ENCODE assay signal across 19 cellular contexts in the genomic region with DNA sequence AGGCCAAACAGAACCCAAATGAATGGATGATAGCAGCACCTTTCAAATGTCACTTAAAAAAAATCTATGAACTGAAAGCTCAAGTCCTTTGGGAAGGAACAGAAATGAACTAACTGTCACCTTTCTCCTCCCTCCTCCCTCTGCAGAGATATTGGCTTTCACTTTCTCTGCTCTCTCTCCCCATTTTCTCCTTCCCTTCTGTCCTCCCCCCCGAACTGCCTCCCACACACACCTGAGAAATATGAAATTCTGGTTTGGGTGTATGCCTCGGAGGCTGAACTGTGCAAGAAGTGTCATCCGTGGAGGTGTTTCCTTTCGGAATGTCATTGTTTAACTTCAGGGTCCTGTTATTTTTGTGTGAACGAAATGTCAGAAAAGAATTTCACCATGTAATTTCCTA.
DNase-seq lines count a peak whose midpoint lies in the region; ATAC-seq, FAIRE-seq and TF ChIP-seq lines count a peak whose summit lies in the region.
"Had no signal": no experiment of that assay in that cellular context is flagged by ENCODE, and none has a peak within 500 bp of the region (broad histone marks: within the 10 kb centered on the region; RNA-seq: fewer than 3 reads in every experiment).

No MANE protein-coding gene starts in this region.

- intact Hi-C loops in pancreas (cut with DNase I) (no loop called here), natural killer cell (cut with micrococcal nuclease) (no loop called here)

- H3K4me2 ChIP-seq in Loucy (ENCODE audit: low read depth, low read length, poor library complexity, severe bottlenecking), result no peak overlapping the region

- H3K9me3 Mint-ChIP-seq in glutamatergic neuron (ENCODE audit: unreplicated experiment), result peaks cover 2% of the 10 kb centered on the region
- no peaks in the 10 kb centered on the region for H3K9me3 Mint-ChIP-seq in natural killer cell
- H3K9me3 Mint-ChIP-seq in stimulated activated naive CD8-positive, alpha-beta T cell treated with anti-CD3 and anti-CD28 coated beads, Interleukin-15, amount 100 ng/mL, for 72 hours, result no peaks in the 10 kb centered on the region

- H3K4me3 Mint-ChIP-seq in glutamatergic neuron (ENCODE audit: unreplicated experiment) (peak overlapping the region; percentile 42), natural killer cell (no peak overlapping the region)
- no peak overlapping the region for H3K4me3 Mint-ChIP-seq in stimulated activated naive CD8-positive, alpha-beta T cell treated with anti-CD3 and anti-CD28 coated beads, Interleukin-15, amount 100 ng/mL, for 72 hours

- DNase-seq in NCI-H748 (lab: John Stamatoyannopoulos, UW; ENCODE audit: unreplicated experiment) (peak; percentile 42), NCI-H748 treated with DMSO at 0.1 percent for 48 hours (lab: John Stamatoyannopoulos, UW) (no peak), glutamatergic neuron (no peak), pancreas (no peak), natural killer cell (no peak), SHP77 (lab: John Stamatoyannopoulos, UW) (no peak)
- DNase-seq in stimulated activated naive CD8-positive, alpha-beta T cell treated with anti-CD3 and anti-CD28 coated beads, Interleukin-15, amount 100 ng/mL, for 72 hours, result no peak
- DNase-seq: Caco-2, DMS153, EL, GM23248, HCEC 1CT, NCI-H1436 treated with DMSO at 0.1 percent for 48 hours, NCI-H2081 treated with DMSO at 0.1 percent for 48 hours, NCI-H446, NCI-H82 had no signal

- peak overlapping the region; percentile 73 for H3K27ac Mint-ChIP-seq in glutamatergic neuron (ENCODE audit: unreplicated experiment)
- H3K27ac Mint-ChIP-seq in natural killer cell, result no peak overlapping the region
- H3K27ac Mint-ChIP-seq in stimulated activated naive CD8-positive, alpha-beta T cell treated with anti-CD3 and anti-CD28 coated beads, Interleukin-15, amount 100 ng/mL, for 72 hours, result peak overlapping the region in 1 of 2 donors; percentile 77

- 56 to 65% methylated on average over 5 of the region's 5 CpGs for WGBS in pancreas, 2 donors

- H3K9me2 ChIP-seq in Loucy (replicated peaks; ENCODE audit: low read depth, low read length), result 0 out of 2 replicates have a peak, but pooled peaks cover 5% of the 10 kb centered on the region

- H3F3A ChIP-seq in Loucy (ENCODE audit: low read depth), result no peaks in the 10 kb centered on the region

- peaks cover 42% of the 10 kb centered on the region for H3K4me1 Mint-ChIP-seq in glutamatergic neuron (ENCODE audit: low read depth, unreplicated experiment)
- H3K4me1 Mint-ChIP-seq in natural killer cell, result no peaks in the 10 kb centered on the region
- H3K4me1 Mint-ChIP-seq in stimulated activated naive CD8-positive, alpha-beta T cell treated with anti-CD3 and anti-CD28 coated beads, Interleukin-15, amount 100 ng/mL, for 72 hours, result no peaks in the 10 kb centered on the region

- H3K36me3 ChIP-seq in Loucy (ENCODE audit: insufficient read depth, low read length) (no peaks in the 10 kb centered on the region), pancreas (no peaks in the 10 kb centered on the region)

- no peak overlapping the region for H3K9ac ChIP-seq in Loucy (ENCODE audit: low read depth, low read length, poor library complexity, severe bottlenecking)
- H3K9ac ChIP-seq: GM23248 had no signal

- ATAC-seq in pancreas, result no peak
- ATAC-seq in natural killer cell, result no peak
- ATAC-seq in stimulated activated naive CD8-positive, alpha-beta T cell treated with anti-CD3 and anti-CD28 coated beads, Interleukin-15, amount 100 ng/mL, for 72 hours, result no peak
- ATAC-seq: K562, Panc1 had no signal

- H3K79me2 ChIP-seq in Loucy (ENCODE audit: insufficient read depth, low read length), result no peaks in the 10 kb centered on the region

- H3K27me3 ChIP-seq in Loucy (ENCODE audit: insufficient read depth, low read length, poor library complexity, severe bottlenecking), result no peaks in the 10 kb centered on the region
- H3K27me3 ChIP-seq in pancreas, result no peaks in the 10 kb centered on the region

- H3K4me1 ChIP-seq in Loucy (ENCODE audit: insufficient read depth, low read length, poor library complexity, severe bottlenecking), result no peaks in the 10 kb centered on the region
- no peaks in the 10 kb centered on the region for H3K4me1 ChIP-seq in pancreas
- H3K4me1 ChIP-seq: Caco-2 had no signal

- no peaks in the 10 kb centered on the region for H4K20me1 ChIP-seq in Loucy (ENCODE audit: insufficient read depth, low read length, poor library complexity, severe bottlenecking)

- H3K27ac ChIP-seq in pancreas, result no peak overlapping the region
- H3K27ac ChIP-seq: GM23248 had no signal

- no peak for FAIRE-seq in pancreas (lab: Jason Lieb, UNC)
- FAIRE-seq: K562 had no signal

- H3K36me3 Mint-ChIP-seq in glutamatergic neuron (ENCODE audit: unreplicated experiment) (no peaks in the 10 kb centered on the region), natural killer cell (no peaks in the 10 kb centered on the region)

- H3K27me3 Mint-ChIP-seq in glutamatergic neuron (ENCODE audit: unreplicated experiment) (peaks cover 2% of the 10 kb centered on the region), natural killer cell (ENCODE audit: low read depth in 2 of 2) (peaks cover 8 to 29% of the 10 kb centered on the region in 2 donors)
- H3K27me3 Mint-ChIP-seq in stimulated activated naive CD8-positive, alpha-beta T cell treated with anti-CD3 and anti-CD28 coated beads, Interleukin-15, amount 100 ng/mL, for 72 hours, result peaks cover 8% of the 10 kb centered on the region

- 0 out of 2 replicates have a peak overlapping the region, but pooled peaks have one; percentile 15 for H2AFZ ChIP-seq in Loucy (ENCODE audit: low read length)
- H2AFZ ChIP-seq: GM23248 had no signal

- TF ChIP-seq CTCF in Loucy (conservative IDR thresholded peaks at IDR 0.05; ENCODE audit: low read length), result no peak
- no peak for TF ChIP-seq CTCF in glutamatergic neuron (IDR thresholded peaks at IDR 0.05; ENCODE audit: partially characterized antibody, unreplicated experiment)
- TF ChIP-seq CTCF in pancreas (IDR thresholded peaks at IDR 0.05), result no peak
- no peak for TF ChIP-seq CTCF in natural killer cell (IDR thresholded peaks at IDR 0.05)

- no peak overlapping the region for H3K4me3 ChIP-seq in Loucy (ENCODE audit: low read length, poor library complexity, severe bottlenecking)
- no peak overlapping the region for H3K4me3 ChIP-seq in pancreas
- H3K4me3 ChIP-seq: GM23248, K562 had no signal

- H3K9me3 ChIP-seq in Loucy (ENCODE audit: insufficient read depth, low read depth, low read length), result no peaks in the 10 kb centered on the region
- H3K9me3 ChIP-seq in pancreas, result no peaks in the 10 kb centered on the region
- H3K9me3 ChIP-seq: Caco-2 had no signal
